ENCODE assay signal across 8 cellular contexts in the genomic region with DNA sequence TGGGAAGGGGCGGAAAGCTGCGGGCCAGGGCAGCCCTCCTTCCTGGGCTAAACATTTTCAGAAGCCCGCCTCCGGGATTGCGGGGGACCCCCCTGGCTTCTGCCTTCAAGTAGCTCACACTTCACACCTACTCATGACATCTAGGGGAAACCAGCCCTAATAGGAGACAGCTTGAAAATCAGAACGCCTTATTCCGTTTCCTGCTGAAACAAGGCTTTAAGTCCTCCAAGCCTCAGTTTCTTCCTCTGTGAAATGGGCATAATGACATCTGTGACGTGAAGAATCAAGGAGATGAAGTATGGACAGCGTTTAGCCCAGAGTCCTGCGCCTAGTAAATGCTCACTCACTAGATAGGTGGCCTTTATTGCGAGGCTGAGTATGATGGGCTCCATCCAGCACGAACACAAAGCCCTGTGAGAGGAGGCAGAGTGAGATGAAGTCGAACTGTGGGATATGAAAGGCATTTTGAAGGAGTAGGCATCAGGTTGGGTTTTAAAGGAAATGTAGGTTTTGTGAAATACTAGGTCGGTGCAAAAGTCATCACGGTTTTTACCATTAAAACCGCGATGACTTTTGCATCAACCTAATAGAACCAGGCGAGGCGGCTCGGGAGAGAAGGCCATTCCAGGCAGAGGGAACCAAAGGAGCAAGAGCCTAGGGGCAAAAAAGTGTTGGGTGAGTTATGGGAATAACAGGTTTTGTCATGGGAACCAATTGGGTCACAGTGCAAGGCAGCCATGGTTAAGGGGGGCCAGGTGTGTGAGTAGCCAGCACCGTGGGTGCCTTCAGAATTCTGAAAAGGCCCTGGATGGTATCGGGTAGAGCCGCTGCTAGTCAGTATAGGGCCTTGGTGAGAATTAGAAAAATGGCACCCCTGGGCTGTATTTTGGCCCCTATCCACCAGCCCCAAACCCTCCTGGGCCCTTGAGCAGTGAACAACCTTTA. TPM values are rescaled to one million over a fixed set of nuclear protein-coding genes. Genes with fewer than 3 reads are reported as not detected.
DNase-seq lines count a peak whose midpoint lies in the region; ATAC-seq and TF ChIP-seq lines count a peak whose summit lies in the region.

No MANE protein-coding gene starts in this region.

- no peaks in the 10 kb centered on the region for H3K9me3 ChIP-seq in BLaER1

- H3K4me1 Mint-ChIP-seq in chondrocyte (ENCODE audit: low read depth), result peaks cover 35% of the 10 kb centered on the region
- peaks cover 17 to 30% (median 25%) of the 10 kb centered on the region in 4 donors for H3K4me1 Mint-ChIP-seq in naive thymus-derived CD8-positive, alpha-beta T cell

- no peaks in the 10 kb centered on the region for H3K36me3 ChIP-seq in BLaER1

- peak overlapping the region; percentile 100 for H3K27ac Mint-ChIP-seq in chondrocyte (ENCODE audit: unreplicated experiment)
- peak overlapping the region; percentile 98 to 100 (median 98) for H3K27ac Mint-ChIP-seq in naive thymus-derived CD8-positive, alpha-beta T cell

- no peak for DNase-seq in HL-60 (ENCODE audit: low read depth in 1 of 2, low spot score in 1 of 2)
- DNase-seq in chondrocyte (ENCODE audit: low spot score), result no peak
- DNase-seq in naive thymus-derived CD8-positive, alpha-beta T cell, result no peak
- no peak for DNase-seq in NCI-H345 (lab: John Stamatoyannopoulos, UW)
- no peak for DNase-seq in OCI-M2 (lab: John Stamatoyannopoulos, UW; ENCODE audit: unreplicated experiment)
- DNase-seq in NCI-H2107 (lab: John Stamatoyannopoulos, UW), result no peak

- H3K9ac ChIP-seq in BLaER1, result peak overlapping the region; percentile 96

- H3K27me3 Mint-ChIP-seq in chondrocyte (ENCODE audit: low read depth), result no peaks in the 10 kb centered on the region
- H3K27me3 Mint-ChIP-seq in naive thymus-derived CD8-positive, alpha-beta T cell, result no peaks in the 10 kb centered on the region

- peak overlapping the region; percentile 93 for H3K4me2 ChIP-seq in BLaER1

- H3K27me3 ChIP-seq in BLaER1 (no peaks in the 10 kb centered on the region), HL-60 (ENCODE audit: insufficient read depth, poor library complexity, severe bottlenecking) (no peaks in the 10 kb centered on the region)

- H3K4me1 ChIP-seq in BLaER1, result peaks cover 36% of the 10 kb centered on the region

- peak overlapping the region; percentile 95 for H3K4me3 Mint-ChIP-seq in chondrocyte (ENCODE audit: unreplicated experiment)
- peak overlapping the region; percentile 86 to 99 (median 96) for H3K4me3 Mint-ChIP-seq in naive thymus-derived CD8-positive, alpha-beta T cell

- ATAC-seq in naive thymus-derived CD8-positive, alpha-beta T cell, result peak; percentile 34 to 56
- ATAC-seq in HG02610 (IDR thresholded peaks at IDR 0.05; ENCODE audit: unreplicated experiment), result no peak

- POLR2A ChIA-PET in naive thymus-derived CD8-positive, alpha-beta T cell (lab: Charles Lee), result interaction anchor here (0.6 to 1.7 kb wide), 16 partner anchors 10 to 591 kb away, joined by 3 to 12 read pairs (median 4); partner anchors contain the start of genes GTF3C5 and SETX

- H4K20me1 ChIP-seq in BLaER1, result peaks cover 10% of the 10 kb centered on the region; the same call in 1 of the 2 replicates

- H3K36me3 Mint-ChIP-seq in chondrocyte (ENCODE audit: low read depth), result no peaks in the 10 kb centered on the region
- peaks cover 0 to 3% (median 0%) of the 10 kb centered on the region in 3 donors for H3K36me3 Mint-ChIP-seq in naive thymus-derived CD8-positive, alpha-beta T cell

- H3K4me3 ChIP-seq in BLaER1 (peak overlapping the region; percentile 99), HL-60 (replicated peaks; ENCODE audit: insufficient read depth, low read length) (peak overlapping the region; percentile 78)

- no peak for TF ChIP-seq CTCF in HL-60 (IDR thresholded peaks at IDR 0.05; ENCODE audit: insufficient read depth, low read length)
- no peak for TF ChIP-seq CTCF in chondrocyte (IDR thresholded peaks at IDR 0.05)

- H3K9me3 Mint-ChIP-seq in chondrocyte (ENCODE audit: low read depth), result no peaks in the 10 kb centered on the region
- H3K9me3 Mint-ChIP-seq in naive thymus-derived CD8-positive, alpha-beta T cell, result no peaks in the 10 kb centered on the region

- H3K27ac ChIP-seq in BLaER1, result peak overlapping the region; percentile 99
- H3K27ac ChIP-seq in HL-60 (replicated peaks), result peak overlapping the region; percentile 99

RNA-seq across cellular contexts. Expression of gene TSC1, which starts 1.0 kb away (rescaled TPM):
- total RNA-seq in chondrocyte, result 37.7 to 50.7 TPM (median 42.5 TPM) in 3 replicates
- total RNA-seq in naive thymus-derived CD8-positive, alpha-beta T cell, result 10 to 100 TPM; 82.4 to 86.2 TPM
- 1 to 10 TPM; 4.8 to 8.7 (median 8.3) TPM for polyA plus RNA-seq in naive thymus-derived CD8-positive, alpha-beta T cell

RNA-seq across cellular contexts. Expression of gene GFI1B, which starts 33.0 kb away (rescaled TPM):
- not detected in 3 replicates for total RNA-seq in chondrocyte
- under 1 TPM in 1 of 2 experiments, not detected in 1; 0.39 TPM for total RNA-seq in naive thymus-derived CD8-positive, alpha-beta T cell
- polyA plus RNA-seq in naive thymus-derived CD8-positive, alpha-beta T cell, result under 1 TPM in 1 of 3 donors, not detected in 2; 0.16 TPM
